Comparison of ENCODE assay signal across 16 cellular contexts in the genomic region with DNA sequence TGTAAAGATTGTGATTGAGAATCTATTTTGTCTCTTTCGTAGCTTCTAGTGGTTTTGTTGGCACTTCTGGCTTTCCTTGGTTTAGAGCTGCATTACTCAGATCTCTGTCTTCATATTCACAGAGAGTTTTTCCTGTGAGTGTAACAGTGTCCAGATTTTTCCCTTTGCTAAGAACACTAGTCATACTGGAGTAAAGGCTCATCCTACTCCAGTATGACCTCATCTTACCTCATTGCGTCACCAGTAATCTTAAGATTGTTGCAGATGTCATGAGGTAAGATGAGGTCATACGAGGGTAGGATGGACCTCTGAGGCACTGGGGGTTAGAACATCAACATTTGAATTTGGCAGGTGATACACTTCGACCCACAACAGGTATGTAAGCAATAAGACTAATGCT.
"Had no signal": no experiment of that assay in that cellular context is flagged by ENCODE, and none has a peak within 500 bp of the region (broad histone marks: within the 10 kb centered on the region; RNA-seq: fewer than 3 reads in every experiment).

No MANE protein-coding gene starts in this region.

- H3K9me3 ChIP-seq: gastroesophageal sphincter, left ventricle myocardium inferior, testis had no signal

- FAIRE-seq: kidney had no signal

- H3K27ac ChIP-seq: gastroesophageal sphincter, left ventricle myocardium inferior, testis, VCaP had no signal

- H3K36me3 ChIP-seq: gastroesophageal sphincter, left ventricle myocardium inferior had no signal

- H3K27me3 ChIP-seq: gastroesophageal sphincter, testis had no signal

- H3K4me3 ChIP-seq: gastroesophageal sphincter, left ventricle myocardium inferior, testis had no signal

- ATAC-seq: activated CD4-positive, alpha-beta T cell treated with anti-CD3 and anti-CD28 coated beads for 36 hours; activated CD8-positive, alpha-beta T cell treated with anti-CD3 and anti-CD28 coated beads, Interleukin-2, amount 10 ng/mL, durations not matched to agents 7 days and 5 days; gastroesophageal sphincter; T-cell had no signal

- H3K4me1 ChIP-seq: gastroesophageal sphincter, left ventricle myocardium inferior, testis had no signal

- DNase-seq: activated CD4-positive, alpha-beta T cell treated with anti-CD3 and anti-CD28 coated beads for 36 hours; activated CD8-positive, alpha-beta memory T cell treated with anti-CD3 and anti-CD28 coated beads, Interleukin-2, amount 50 U/mL, for 48 hours; activated CD8-positive, alpha-beta T cell treated with anti-CD3 and anti-CD28 coated beads, Interleukin-2, amount 10 ng/mL, durations not matched to agents 7 days and 5 days; activated naive CD4-positive, alpha-beta T cell treated with anti-CD3 and anti-CD28 coated beads, Interleukin-2, amount 10 ng/mL, durations not matched to agents 7 days and 5 days; amniotic stem cell; kidney; left ventricle myocardium inferior; mesendoderm; nephron progenitor cell; stimulated activated CD4-positive, alpha-beta T cell treated with anti-CD3 and anti-CD28 coated beads, Interleukin-12 subunit alpha, Interleukin-12 subunit beta, amount 100 ng/mL, for 4 hours; stimulated activated naive CD4-positive, alpha-beta T cell treated with Interleukin-2 at 50 U/mL for 16 hours; T-cell; T1000; testis had no signal
